8 cellular contexts compared by ENCODE assay signal in the genomic region with DNA sequence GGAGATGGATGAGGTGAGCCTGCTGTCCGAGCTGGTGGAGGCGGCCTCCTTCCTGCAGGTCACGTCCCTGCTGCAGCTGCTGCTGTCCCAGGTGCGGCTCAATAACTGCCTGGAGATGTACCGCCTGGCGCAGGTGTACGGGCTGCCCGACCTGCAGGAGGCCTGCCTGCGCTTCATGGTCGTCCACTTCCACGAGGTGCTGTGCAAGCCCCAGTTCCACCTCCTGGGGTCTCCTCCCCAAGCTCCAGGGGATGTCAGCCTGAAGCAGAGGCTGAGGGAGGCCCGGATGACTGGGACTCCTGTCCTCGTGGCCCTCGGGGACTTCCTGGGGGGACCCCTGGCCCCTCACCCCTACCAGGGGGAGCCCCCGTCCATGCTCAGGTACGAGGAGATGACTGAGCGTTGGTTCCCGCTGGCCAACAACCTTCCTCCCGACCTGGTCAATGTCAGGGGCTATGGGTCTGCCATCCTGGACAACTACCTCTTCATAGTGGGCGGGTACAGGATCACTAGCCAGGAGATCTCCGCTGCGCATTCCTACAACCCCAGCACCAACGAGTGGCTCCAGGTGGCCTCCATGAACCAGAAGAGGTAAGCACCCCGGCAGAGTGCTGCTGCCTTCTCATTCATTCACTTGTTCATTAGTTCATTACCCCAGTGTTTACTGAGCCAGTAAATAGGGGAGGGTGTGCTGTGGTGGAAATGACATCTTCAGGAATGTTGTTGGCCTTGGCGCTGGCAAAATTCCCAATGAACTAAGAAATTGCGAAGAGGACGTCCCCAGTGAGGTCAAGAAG. TPM values are rescaled to one million over a fixed set of nuclear protein-coding genes. Genes with fewer than 3 reads are reported as not detected.
DNase-seq lines count a peak whose midpoint lies in the region; ATAC-seq, FAIRE-seq and TF ChIP-seq lines count a peak whose summit lies in the region.

No MANE protein-coding gene starts in this region.

- peak overlapping the region; percentile 62 for H3K27ac ChIP-seq in CD4-positive, alpha-beta memory T cell (ENCODE audit: low read depth, low read length)
- H3K27ac ChIP-seq in GM12878 (ENCODE audit: control insufficient read depth, insufficient read depth): peak overlapping the region; percentile 72

- POLR2A ChIA-PET in CD4-positive, alpha-beta memory T cell (lab: Charles Lee; ENCODE audit: partially characterized antibody): interaction anchor here (0.6 to 2.6 kb wide), 9 partner anchors 10 to 949 kb away, joined by 3 to 23 read pairs (median 6); a partner anchor contains a TSS
- POLR2A ChIA-PET in GM12878 (lab: Charles Lee): interaction anchor here (0.5 kb wide), 1 partner anchor 14 kb away, joined by 3 read pairs; no protein-coding TSS in a partner anchor

- H3K27me3 ChIP-seq in CD4-positive, alpha-beta memory T cell (ENCODE audit: insufficient read depth, low read length): no peaks in the 10 kb centered on the region
- no peaks in the 10 kb centered on the region for H3K27me3 ChIP-seq in GM12878 (replicated peaks in 1 of 2; ENCODE audit: control insufficient read depth in 2 of 2, insufficient read depth in 2 of 2, low read length in 1 of 2)

- H2AFZ ChIP-seq in GM12878 (ENCODE audit: control insufficient read depth, low read depth, low read length): peak overlapping the region; percentile 96

- peak overlapping the region in 6 of 7 donors; percentile 68 to 86 (median 84) for H3K27ac Mint-ChIP-seq in CD4-positive, alpha-beta memory T cell

- no peaks in the 10 kb centered on the region for H3K9me3 Mint-ChIP-seq in CD4-positive, alpha-beta memory T cell

- no peak for TF ChIP-seq POLR2A in GM12878 (IDR thresholded peaks at IDR 0.05; ENCODE audit: low read depth, low read length)

- H3K36me3 Mint-ChIP-seq in CD4-positive, alpha-beta memory T cell: peaks cover 6 to 9% of the 10 kb centered on the region in 2 donors

- H3K4me3 ChIP-seq in CD4-positive, alpha-beta memory T cell (ENCODE audit: low read length in 2 of 2): peak overlapping the region; percentile 73 to 74
- H3K4me3 ChIP-seq in GM12878: peak overlapping the region; percentile 96

- H4K20me1 ChIP-seq in GM12878 (ENCODE audit: control insufficient read depth, insufficient read depth): no peaks in the 10 kb centered on the region

- 0 out of 6 replicates have a peak, but pooled peaks of 1 of the 3 experiments have one; percentile 3 for TF ChIP-seq CTCF in GM12878 (IDR thresholded peaks at IDR 0.05 in 2 of 3, conservative IDR thresholded peaks at IDR 0.05 in 1 of 3; ENCODE audit: control insufficient read depth in 2 of 3, extremely low read depth in 1 of 3, insufficient read depth in 1 of 3, low read depth in 3 of 3, low read length in 3 of 3)

- TF ChIP-seq EP300 in GM12878 (IDR thresholded peaks at IDR 0.05; ENCODE audit: borderline replicate concordance in 1 of 2, control insufficient read depth in 1 of 2, low read depth in 2 of 2, low read length in 2 of 2): no peak

- DNase-seq in CD4-positive, alpha-beta memory T cell: peak in 2 of 5 donors; percentile 7 to 55
- DNase-seq in RPMI7951 (ENCODE audit: low read depth) (peak; percentile 60), GM12878 (ENCODE audit: low read depth, low spot score) (no peak), islet precursor cell (peak; percentile 78), NCI-H524 treated with DMSO at 0.1 percent for 48 hours (lab: John Stamatoyannopoulos, UW) (no peak)
- peak in 2 of 3 donors; percentile 4 to 5 for DNase-seq in stimulated activated CD4-positive, alpha-beta T cell treated with anti-CD3 and anti-CD28 coated beads, TNF-alpha, amount 100 ng/mL, for 1 hour (ENCODE audit: low read depth in 3 of 3, low spot score in 1 of 3)

- RAD21 ChIA-PET in GM12878 (lab: Charles Lee; ENCODE audit: unreplicated experiment): interaction anchor here (0.5 to 1.5 kb wide), 8 partner anchors 39 to 498 kb away, joined by 3 to 5 read pairs (median 4); no protein-coding TSS in a partner anchor

- CTCF ChIA-PET in CD4-positive, alpha-beta memory T cell (lab: Charles Lee; ENCODE audit: partially characterized antibody): interaction anchor here (1.0 to 2.0 kb wide), 3 partner anchors 10 to 41 kb away, joined by 3 to 12 read pairs (median 3); no protein-coding TSS in a partner anchor
- CTCF ChIA-PET in GM12878 (lab: Yijun Ruan, JAX): interaction anchor here (0.6 to 1.6 kb wide), 4 partner anchors 40 to 1780 kb away, joined by 3 read pairs; no protein-coding TSS in a partner anchor

- peaks cover 31 to 46% (median 38%) of the 10 kb centered on the region in 4 donors for H3K4me1 Mint-ChIP-seq in CD4-positive, alpha-beta memory T cell

- H3K27me3 Mint-ChIP-seq in CD4-positive, alpha-beta memory T cell: no peaks in the 10 kb centered on the region

- H3K9me3 ChIP-seq in CD4-positive, alpha-beta memory T cell (ENCODE audit: control insufficient read depth in 1 of 2, low read length in 2 of 2): no peaks in the 10 kb centered on the region
- H3K9me3 ChIP-seq in GM12878 (replicated peaks; ENCODE audit: control insufficient read depth, insufficient read depth, low read length): no peaks in the 10 kb centered on the region

- H3K9ac ChIP-seq in GM12878 (ENCODE audit: control insufficient read depth, insufficient read depth, low read length): peak overlapping the region; percentile 89

- peaks cover 26% of the 10 kb centered on the region for H3K4me1 ChIP-seq in CD4-positive, alpha-beta memory T cell (ENCODE audit: insufficient read depth, low read length)
- peaks cover 4% of the 10 kb centered on the region for H3K4me1 ChIP-seq in GM12878 (ENCODE audit: control insufficient read depth, insufficient read depth, low read length)

- no peak for FAIRE-seq in GM12878 (lab: Jason Lieb, UNC)

- in situ Hi-C loops in GM12878 (cut with MboI): no loop called here

- ATAC-seq in GM19328 (IDR thresholded peaks at IDR 0.05; ENCODE audit: unreplicated experiment) (peak; percentile 26), HG03432 (IDR thresholded peaks at IDR 0.05; ENCODE audit: unreplicated experiment) (peak; percentile 32), GM12878 (peak; percentile 58)

- peak overlapping the region; percentile 97 for H3K4me2 ChIP-seq in GM12878 (ENCODE audit: control insufficient read depth, insufficient read depth)

- TF ChIP-seq RAD21 in GM12878 (IDR thresholded peaks at IDR 0.05; ENCODE audit: insufficient read depth, low read depth, low read length): no peak

- SMC1A ChIA-PET in GM12878 (lab: Charles Lee; ENCODE audit: uncharacterized antibody, unreplicated experiment): no interaction called here

- peak overlapping the region; percentile 72 to 89 (median 86) for H3K4me3 Mint-ChIP-seq in CD4-positive, alpha-beta memory T cell

- intact Hi-C loops in CD4-positive, alpha-beta memory T cell (cut with micrococcal nuclease): loop anchor here (1.0 to 2.0 kb wide), 2 partner anchors 40 to 70 kb away; a partner anchor contains a TSS
- intact Hi-C loops in GM12878 (cut with micrococcal nuclease; ENCODE audit: unreplicated experiment): loop anchor here (1.0 kb wide), 1 partner anchor 48 kb away; no protein-coding TSS in a partner anchor

- H3K36me3 ChIP-seq in CD4-positive, alpha-beta memory T cell (ENCODE audit: insufficient read depth, low read length): no peaks in the 10 kb centered on the region
- no peaks in the 10 kb centered on the region; a peak in 1 of 4 replicates for H3K36me3 ChIP-seq in GM12878 (ENCODE audit: control insufficient read depth in 2 of 2, insufficient read depth in 2 of 2, low read length in 1 of 2)

- 8% methylated on average over 27 of the region's 27 CpGs for WGBS in GM12878 (ENCODE audit: insufficient coverage, insufficient replicate concordance, low lambda C conversion rate, missing lambda C conversion rate)

- peaks cover 22% of the 10 kb centered on the region for H3K79me2 ChIP-seq in GM12878 (ENCODE audit: control insufficient read depth, insufficient read depth, low read length)

- no TSS peak for BruUV-seq in GM12878 (replicated peaks; lab: Mats Ljungman, UMichigan)

RNA-seq across cellular contexts. Expression of a gene that starts 0.8 kb away (rescaled TPM):
- total RNA-seq in CD4-positive, alpha-beta memory T cell: not detected
- under 1 TPM in 1 of 2 donors, not detected in 1; 0.32 TPM for polyA plus RNA-seq in CD4-positive, alpha-beta memory T cell
- total RNA-seq in RPMI7951 (2014; rRNA removed; shearing (Covaris generic)): not detected in 2 replicates
- not detected in 2 replicates for total RNA-seq in GM12878 (2013; cell fraction: nucleolus; rRNA removed)
- not detected in 2 replicates for total RNA-seq in GM12878 (2014; rRNA removed)
- total RNA-seq in GM12878 (2014; rRNA removed; fragmentation: Illumina TruSeq; extraction: Trizol): not detected in 2 replicates
- 0.21 TPM in 1 of 2 replicates, not detected in the other for total RNA-seq in GM12878 (2021)
- not detected for polyA plus RNA-seq in GM12878 (2011; ENCODE audit: low read depth)
- polyA plus RNA-seq in GM12878 (2011; rRNA removed): not detected in 2 replicates
- polyA plus RNA-seq in GM12878 (2011; cell fraction: cytosol; rRNA removed): not detected in 2 replicates
- not detected in 2 replicates for polyA plus RNA-seq in GM12878 (2011; cell fraction: nucleus; rRNA removed)
- 0.26 TPM in 1 of 2 replicates, not detected in the other for polyA plus RNA-seq in GM12878 (2012)
- polyA plus RNA-seq in GM12878 (2014; fragmentation: Illumina TruSeq; extraction: Trizol): 0.19 and 0.27 TPM in 2 replicates
- polyA plus RNA-seq in GM12878 (2014; fragmentation: Nextera tagmentation; extraction: Ambion mirVana): under 1 TPM in 1 of 2 experiments, not detected in 1; 0.18 TPM
- not detected in 2 replicates for polyA plus RNA-seq in GM12878 (2014; rRNA removed)
- not detected for polyA plus RNA-seq in GM12878 (2016; fragmentation: Nextera tagmentation; extraction: Ambion mirVana)
- not detected in 2 replicates for polyA minus RNA-seq in GM12878 (2011; rRNA and poly(A)+ RNA removed)
- polyA minus RNA-seq in GM12878 (2011; cell fraction: cytosol; rRNA and poly(A)+ RNA removed): not detected in 2 replicates
- polyA minus RNA-seq in GM12878 (2011; cell fraction: nucleus; rRNA and poly(A)+ RNA removed): not detected in 2 replicates

RNA-seq across cellular contexts. Expression of a gene that starts 0.8 kb away (rescaled TPM):
- 10 to 100 TPM; 19.4 to 20.5 TPM for total RNA-seq in CD4-positive, alpha-beta memory T cell
- 10 to 100 TPM; 10.8 to 12.6 TPM for polyA plus RNA-seq in CD4-positive, alpha-beta memory T cell
- total RNA-seq in RPMI7951 (2014; rRNA removed; shearing (Covaris generic)): 12.3 and 13.7 TPM in 2 replicates
- total RNA-seq in GM12878 (2013; cell fraction: nucleolus; rRNA removed): 50.3 and 60.7 TPM in 2 replicates
- total RNA-seq in GM12878 (2014; rRNA removed): 14.4 and 15.9 TPM in 2 replicates
- total RNA-seq in GM12878 (2014; rRNA removed; fragmentation: Illumina TruSeq; extraction: Trizol): 12.1 and 14.4 TPM in 2 replicates
- 15.5 and 17.4 TPM in 2 replicates for total RNA-seq in GM12878 (2021)
- 2.3 TPM for polyA plus RNA-seq in GM12878 (2011; ENCODE audit: low read depth)
- 15.9 and 16.2 TPM in 2 replicates for polyA plus RNA-seq in GM12878 (2011; rRNA removed)
- 10.3 and 13.0 TPM in 2 replicates for polyA plus RNA-seq in GM12878 (2011; cell fraction: cytosol; rRNA removed)
- 33.8 and 39.9 TPM in 2 replicates for polyA plus RNA-seq in GM12878 (2011; cell fraction: nucleus; rRNA removed)
- 5.0 and 5.8 TPM in 2 replicates for polyA plus RNA-seq in GM12878 (2012)
- polyA plus RNA-seq in GM12878 (2014; fragmentation: Illumina TruSeq; extraction: Trizol): 10.7 and 11.8 TPM in 2 replicates
- 1 to 10 TPM; 2.1 to 2.5 TPM for polyA plus RNA-seq in GM12878 (2014; fragmentation: Nextera tagmentation; extraction: Ambion mirVana)
- polyA plus RNA-seq in GM12878 (2014; rRNA removed): 16.8 and 18.2 TPM in 2 replicates
- polyA plus RNA-seq in GM12878 (2016; fragmentation: Nextera tagmentation; extraction: Ambion mirVana): 1 to 10 TPM; 6.3 to 9.6 TPM
- polyA minus RNA-seq in GM12878 (2011; rRNA and poly(A)+ RNA removed): 22.2 and 28.1 TPM in 2 replicates
- 7.1 and 10.8 TPM in 2 replicates for polyA minus RNA-seq in GM12878 (2011; cell fraction: cytosol; rRNA and poly(A)+ RNA removed)
- polyA minus RNA-seq in GM12878 (2011; cell fraction: nucleus; rRNA and poly(A)+ RNA removed): 24.5 and 38.1 TPM in 2 replicates

Comparison
In these comparisons a context has a peak if more than half of its experiments do, and no peak if none do; other contexts are left out.
1. DNase-seq: peak in RPMI7951 (single experiment), islet precursor cell (single experiment) and stimulated activated CD4-positive, alpha-beta T cell treated with anti-CD3 and anti-CD28 coated beads, TNF-alpha, amount 100 ng/mL, for 1 hour (2 of 3); none in GM12878 (single experiment) and NCI-H524 treated with DMSO at 0.1 percent for 48 hours (single experiment).
2. Peak in every context shown above with its lines, with median percentiles within 50 percentile points of each other: ATAC-seq.